31 cellular contexts compared by ENCODE assay signal in the genomic region with DNA sequence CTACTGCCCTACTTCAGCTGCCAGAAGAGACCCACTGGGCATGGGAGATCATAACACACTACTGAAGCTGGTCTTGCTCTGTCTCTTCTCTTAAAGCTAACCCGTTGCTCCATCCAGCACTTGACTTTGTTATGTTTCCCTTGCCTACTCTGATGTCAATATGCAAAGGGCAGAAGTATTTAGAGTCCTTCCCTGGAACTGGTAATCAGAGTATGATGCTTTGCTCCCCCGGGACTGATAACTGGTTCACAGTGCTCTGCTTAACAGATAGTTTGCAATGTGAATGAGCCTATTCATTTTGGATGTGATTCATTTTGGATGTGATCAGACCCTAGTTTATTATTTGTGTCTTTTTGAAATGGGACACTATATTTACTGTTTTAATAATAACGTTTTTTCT. TPM values are rescaled to one million over a fixed set of nuclear protein-coding genes. Genes with fewer than 3 reads are reported as not detected.
"Had no signal": no experiment of that assay in that cellular context is flagged by ENCODE, and none has a peak within 500 bp of the region (broad histone marks: within the 10 kb centered on the region; RNA-seq: fewer than 3 reads in every experiment).

No MANE protein-coding gene starts in this region.

- FAIRE-seq: astrocyte had no signal

- H3K4me3 Mint-ChIP-seq: activated CD8-positive, alpha-beta T cell treated with anti-CD3 and anti-CD28 coated beads, Interleukin-2, amount 10 ng/mL, durations not matched to agents 7 days and 5 days; activated naive CD8-positive, alpha-beta T cell treated with anti-CD3 and anti-CD28 coated beads, Interleukin-2, amount 50 U/mL, for 24 hours; brain; T-helper 1 cell treated with Interleukin-12 subunit alpha and Interleukin-12 subunit beta and Interleukin-4 antibody, amounts not matched to agents 30 μg/mL and 1 μg/mL, for 36 hours had no signal

- H3K9me3 ChIP-seq: Peyer's patch, SJCRH30 had no signal

- H3K27ac ChIP-seq: cardiac muscle cell, Peyer's patch, RWPE1, SJCRH30 had no signal

- H3K4me3 ChIP-seq: cardiac muscle cell, Peyer's patch, SJCRH30 had no signal

- H3K27ac Mint-ChIP-seq: activated CD8-positive, alpha-beta T cell treated with anti-CD3 and anti-CD28 coated beads, Interleukin-2, amount 10 ng/mL, durations not matched to agents 7 days and 5 days; activated naive CD4-positive, alpha-beta T cell treated with anti-CD3 and anti-CD28 coated beads, Interleukin-2, amount 50 U/mL, for 72 hours; activated naive CD8-positive, alpha-beta T cell treated with anti-CD3 and anti-CD28 coated beads, Interleukin-2, amount 50 U/mL, for 24 hours; brain; T-helper 1 cell treated with Interleukin-12 subunit alpha and Interleukin-12 subunit beta and Interleukin-4 antibody, amounts not matched to agents 30 μg/mL and 1 μg/mL, for 36 hours had no signal

- H3K36me3 Mint-ChIP-seq: activated naive CD4-positive, alpha-beta T cell treated with anti-CD3 and anti-CD28 coated beads, Interleukin-2, amount 50 U/mL, for 72 hours; brain had no signal

- H3K4me1 ChIP-seq: Peyer's patch, SJCRH30 had no signal

- ATAC-seq: activated CD4-positive, CD25-positive, alpha-beta regulatory T cell treated with anti-CD3 and anti-CD28 coated beads, Interleukin-2, amount 50 U/mL, for 24 hours; activated CD8-positive, alpha-beta T cell treated with anti-CD3 and anti-CD28 coated beads, Interleukin-2, amount 10 ng/mL, durations not matched to agents 7 days and 5 days; activated naive CD4-positive, alpha-beta T cell treated with anti-CD3 and anti-CD28 coated beads, Interleukin-2, amount 50 U/mL, for 72 hours; activated naive CD8-positive, alpha-beta T cell treated with anti-CD3 and anti-CD28 coated beads, Interleukin-2, amount 50 U/mL, for 24 hours had no signal

- H3K4me1 Mint-ChIP-seq: brain had no signal

- DNase-seq: activated CD4-positive, alpha-beta T cell treated with anti-CD3 and anti-CD28 coated beads for 48 hours; activated CD4-positive, alpha-beta T cell treated with anti-CD3 and anti-CD28 coated beads, Interleukin-2, amount 50 U/mL, for 4 hours; activated CD8-positive, alpha-beta memory T cell treated with anti-CD3 and anti-CD28 coated beads, Interleukin-2, amount 50 U/mL, for 48 hours; activated CD8-positive, alpha-beta T cell treated with anti-CD3 and anti-CD28 coated beads, Interleukin-2, amount 10 ng/mL, durations not matched to agents 7 days and 5 days; activated effector memory CD4-positive, alpha-beta T cell treated with anti-CD3 and anti-CD28 coated beads, Interleukin-2, amount 50 U/mL, for 16 hours; activated naive CD4-positive, alpha-beta T cell treated with Interleukin-2 at 50 U/mL for 16 hours; activated naive CD8-positive, alpha-beta T cell treated with anti-CD3 and anti-CD28 coated beads, Interleukin-2, amount 50 U/mL, for 24 hours; activated T-cell treated with anti-CD3 and anti-CD28 coated beads, Interleukin-2, amount 50 U/mL, for 1 hour; amygdala; cerebellar nuclear complex; KG1; NCI-H1092; NCI-H1417; NCI-H1930; NCI-H2171; NCI-H2227 treated with DMSO at 0.1 percent for 48 hours; NCI-H446 treated with DMSO at 0.1 percent for 48 hours; NCI-H524 treated with DMSO at 0.1 percent for 48 hours; NCI-H82; Peyer's patch; Right ventricle myocardium superior had no signal

- H3K27me3 ChIP-seq: Peyer's patch, SJCRH30 had no signal

- H3K9me3 Mint-ChIP-seq: activated naive CD4-positive, alpha-beta T cell treated with anti-CD3 and anti-CD28 coated beads, Interleukin-2, amount 50 U/mL, for 72 hours; activated naive CD8-positive, alpha-beta T cell treated with anti-CD3 and anti-CD28 coated beads, Interleukin-2, amount 50 U/mL, for 24 hours; brain; T-helper 1 cell treated with Interleukin-12 subunit alpha and Interleukin-12 subunit beta and Interleukin-4 antibody, amounts not matched to agents 30 μg/mL and 1 μg/mL, for 36 hours had no signal

- H3K36me3 ChIP-seq: cardiac muscle cell, Peyer's patch, SJCRH30 had no signal

RNA-seq across cellular contexts. Expression of a gene that starts 12.3 kb away (rescaled TPM):
- total RNA-seq: activated CD8-positive, alpha-beta T cell treated with anti-CD3 and anti-CD28 coated beads, Interleukin-2, amount 10 ng/mL, durations not matched to agents 7 days and 5 days; activated naive CD4-positive, alpha-beta T cell treated with anti-CD3 and anti-CD28 coated beads, Interleukin-2, amount 50 U/mL, for 72 hours; cardiac muscle cell; LHCN-M2; M059J; Peyer's patch; Right ventricle myocardium superior; SJCRH30 had no signal
